ENCODE assay signal across 11 cellular contexts in the genomic region with DNA sequence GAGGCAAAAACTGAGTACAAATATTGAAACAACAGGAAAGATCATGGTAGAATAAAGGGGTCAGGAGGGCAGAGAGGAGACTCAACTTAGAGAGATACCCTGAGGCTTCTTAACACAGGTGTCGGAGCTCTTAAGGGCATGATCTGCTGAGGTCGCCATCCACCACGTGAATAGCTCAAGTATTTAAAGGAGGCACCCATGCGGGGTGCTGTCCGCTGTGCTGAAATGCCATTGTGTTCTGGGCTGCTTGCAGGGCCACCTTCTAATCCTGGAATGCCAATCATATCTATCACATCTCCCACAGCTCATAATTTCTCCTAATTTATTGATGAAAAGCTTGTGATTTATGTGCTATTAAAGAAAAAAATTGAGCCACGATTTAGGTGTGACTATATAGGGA.
DNase-seq lines count a peak whose midpoint lies in the region; ATAC-seq and TF ChIP-seq lines count a peak whose summit lies in the region.
"Had no signal": no experiment of that assay in that cellular context is flagged by ENCODE, and none has a peak within 500 bp of the region (broad histone marks: within the 10 kb centered on the region; RNA-seq: fewer than 3 reads in every experiment).

No MANE protein-coding gene starts in this region.

- H3K79me2 ChIP-seq in Loucy (ENCODE audit: insufficient read depth, low read length), result no peaks in the 10 kb centered on the region

- no peaks in the 10 kb centered on the region for H3K9me2 ChIP-seq in Loucy (replicated peaks; ENCODE audit: low read depth, low read length)

- H3K27me3 ChIP-seq in Loucy (ENCODE audit: insufficient read depth, low read length, poor library complexity, severe bottlenecking), result no peaks in the 10 kb centered on the region

- POLR2A ChIA-PET in activated CD4-positive, alpha-beta T cell treated with anti-CD3 and anti-CD28 coated beads for 36 hours (lab: Charles Lee), result no interaction called here

- ATAC-seq in activated CD4-positive, alpha-beta T cell treated with anti-CD3 and anti-CD28 coated beads for 36 hours, result no peak
- no peak for ATAC-seq in HG02798 (IDR thresholded peaks at IDR 0.05; ENCODE audit: poor library complexity, unreplicated experiment)
- ATAC-seq in effector memory CD8-positive, alpha-beta T cell (replicated peaks), result no peak
- ATAC-seq: naive thymus-derived CD8-positive, alpha-beta T cell had no signal

- H3K4me1 Mint-ChIP-seq in activated CD4-positive, alpha-beta T cell treated with anti-CD3 and anti-CD28 coated beads for 36 hours, result no peaks in the 10 kb centered on the region
- H3K4me1 Mint-ChIP-seq in effector memory CD8-positive, alpha-beta T cell (ENCODE audit: low read depth in 2 of 2), result no peaks in the 10 kb centered on the region
- H3K4me1 Mint-ChIP-seq: B cell; naive thymus-derived CD8-positive, alpha-beta T cell had no signal

- no peaks in the 10 kb centered on the region for H3F3A ChIP-seq in Loucy (ENCODE audit: low read depth)

- no peak overlapping the region for H3K4me3 ChIP-seq in Loucy (ENCODE audit: low read length, poor library complexity, severe bottlenecking)

- no peaks in the 10 kb centered on the region for H3K36me3 ChIP-seq in Loucy (ENCODE audit: insufficient read depth, low read length)

- TF ChIP-seq CTCF in Loucy (conservative IDR thresholded peaks at IDR 0.05; ENCODE audit: low read length), result peak; percentile 19

- no peak overlapping the region for H3K4me3 Mint-ChIP-seq in activated CD4-positive, alpha-beta T cell treated with anti-CD3 and anti-CD28 coated beads for 36 hours
- no peak overlapping the region for H3K4me3 Mint-ChIP-seq in effector memory CD8-positive, alpha-beta T cell
- H3K4me3 Mint-ChIP-seq: B cell; naive thymus-derived CD8-positive, alpha-beta T cell had no signal

- CTCF ChIA-PET in activated CD4-positive, alpha-beta T cell treated with anti-CD3 and anti-CD28 coated beads for 36 hours (lab: Charles Lee), result interaction anchor here (0.6 to 1.0 kb wide), 3 partner anchors 13 to 119 kb away, joined by 3 to 5 read pairs (median 4); no protein-coding TSS in a partner anchor

- in situ Hi-C loops in T47D (cut with HindIII; ENCODE audit: low pct_unique_long_range_greater_than_20kb, low sequenced_read_pairs), result no loop called here

- H2AFZ ChIP-seq in Loucy (ENCODE audit: low read length), result no peak overlapping the region

- H3K4me1 ChIP-seq in Loucy (ENCODE audit: insufficient read depth, low read length, poor library complexity, severe bottlenecking), result no peaks in the 10 kb centered on the region

- H3K27ac Mint-ChIP-seq in activated CD4-positive, alpha-beta T cell treated with anti-CD3 and anti-CD28 coated beads for 36 hours, result no peak overlapping the region
- no peak overlapping the region for H3K27ac Mint-ChIP-seq in effector memory CD8-positive, alpha-beta T cell
- H3K27ac Mint-ChIP-seq: B cell; naive thymus-derived CD8-positive, alpha-beta T cell had no signal

- H3K9ac ChIP-seq in Loucy (ENCODE audit: low read depth, low read length, poor library complexity, severe bottlenecking), result no peak overlapping the region

- peaks cover 24% of the 10 kb centered on the region for H3K27me3 Mint-ChIP-seq in activated CD4-positive, alpha-beta T cell treated with anti-CD3 and anti-CD28 coated beads for 36 hours
- peaks cover 19 to 49% of the 10 kb centered on the region in 2 donors for H3K27me3 Mint-ChIP-seq in effector memory CD8-positive, alpha-beta T cell

- intact Hi-C loops in activated CD4-positive, alpha-beta T cell treated with anti-CD3 and anti-CD28 coated beads for 36 hours (cut with DNase I, micrococcal nuclease), result no loop called here

- no peaks in the 10 kb centered on the region for H3K9me3 Mint-ChIP-seq in activated CD4-positive, alpha-beta T cell treated with anti-CD3 and anti-CD28 coated beads for 36 hours (ENCODE audit: low read depth)
- H3K9me3 Mint-ChIP-seq in effector memory CD8-positive, alpha-beta T cell, result peaks cover 0 to 2% of the 10 kb centered on the region in 2 donors

- H3K36me3 Mint-ChIP-seq in activated CD4-positive, alpha-beta T cell treated with anti-CD3 and anti-CD28 coated beads for 36 hours (ENCODE audit: low read depth), result no peaks in the 10 kb centered on the region
- no peaks in the 10 kb centered on the region for H3K36me3 Mint-ChIP-seq in effector memory CD8-positive, alpha-beta T cell (ENCODE audit: insufficient read depth)
- H3K36me3 Mint-ChIP-seq: naive thymus-derived CD8-positive, alpha-beta T cell had no signal

- H3K9me3 ChIP-seq in Loucy (ENCODE audit: insufficient read depth, low read depth, low read length), result no peaks in the 10 kb centered on the region

- peak; percentile 44 for DNase-seq in activated CD4-positive, alpha-beta T cell treated with anti-CD3 and anti-CD28 coated beads for 36 hours
- DNase-seq in activated CD4-positive, alpha-beta T cell treated with anti-CD3 and anti-CD28 coated beads, Interleukin-2, amount 50 U/mL, for 4 hours, result no peak
- peak; percentile 18 to 68 for DNase-seq in T47D (ENCODE audit: low read depth in 1 of 2, low spot score in 1 of 2)
- peak; percentile 76 for DNase-seq in myocyte (ENCODE audit: low read depth)
- no peak for DNase-seq in middle frontal gyrus (ENCODE audit: extremely low spot score, low spot score)
- no peak for DNase-seq in effector memory CD8-positive, alpha-beta T cell
- DNase-seq: activated CD8-positive, alpha-beta memory T cell treated with anti-CD3 and anti-CD28 coated beads, Interleukin-2, amount 50 U/mL, for 4 hours; naive thymus-derived CD8-positive, alpha-beta T cell had no signal

- no peaks in the 10 kb centered on the region for H4K20me1 ChIP-seq in Loucy (ENCODE audit: insufficient read depth, low read length, poor library complexity, severe bottlenecking)

- H3K4me2 ChIP-seq in Loucy (ENCODE audit: low read depth, low read length, poor library complexity, severe bottlenecking), result no peak overlapping the region

Comparison
In these comparisons a context has a peak if more than half of its experiments do, and no peak if none do; other contexts are left out.
1. DNase-seq: peak in activated CD4-positive, alpha-beta T cell treated with anti-CD3 and anti-CD28 coated beads for 36 hours (single experiment), T47D (2 of 2) and myocyte (single experiment); none in activated CD4-positive, alpha-beta T cell treated with anti-CD3 and anti-CD28 coated beads, Interleukin-2, amount 50 U/mL, for 4 hours (0 of 2), middle frontal gyrus (single experiment) and effector memory CD8-positive, alpha-beta T cell (0 of 3).